Comparison of ENCODE assay signal across 1 cellular context in genomic region chr11:66855574-66856495, GRCh38.
TF ChIP-seq lines count a peak whose summit lies in the region.

No MANE protein-coding gene starts in this region.

TF ChIP-seq in GM12878, 131 proteins besides CTCF, POLR2A, EP300 and RAD21 (continued from another document and continues in another):
- TF ChIP-seq ZNF687 (IDR thresholded peaks at IDR 0.05) (peak; percentile 62; the same call in 1 of the 2 replicates), MAX (IDR thresholded peaks at IDR 0.05; ENCODE audit: low read depth, low read length) (peak; percentile 26), STAT3 (IDR thresholded peaks at IDR 0.05; ENCODE audit: low read depth, low read length) (no peak), E2F8 (IDR thresholded peaks at IDR 0.05; ENCODE audit: low read depth, partially characterized antibody) (no peak), IKZF1 (conservative IDR thresholded peaks at IDR 0.05) (peak; percentile 92), CHD4 (IDR thresholded peaks at IDR 0.05) (no peak), HDAC6 (IDR thresholded peaks at IDR 0.05; ENCODE audit: unreplicated experiment) (no peak), CUX1 (IDR thresholded peaks at IDR 0.05; ENCODE audit: insufficient replicate concordance, low read depth, low read length) (no peak), SMARCA5 (IDR thresholded peaks at IDR 0.05) (no peak), ZNF592 (IDR thresholded peaks at IDR 0.05) (no peak), RUNX3 (IDR thresholded peaks at IDR 0.05; ENCODE audit: low read length) (no peak), CHD2 (IDR thresholded peaks at IDR 0.05; ENCODE audit: borderline replicate concordance, low read depth, low read length) (0 out of 2 replicates have a peak, but pooled peaks have one; percentile 17), ETV6 (conservative IDR thresholded peaks at IDR 0.05 in 1 of 2, IDR thresholded peaks at IDR 0.05 in 1 of 2; ENCODE audit: borderline replicate concordance in 1 of 2, low read depth in 1 of 2) (no peak), SMC3 (IDR thresholded peaks at IDR 0.05; ENCODE audit: borderline replicate concordance, low read length) (no peak), NRF1 (conservative IDR thresholded peaks at IDR 0.05; ENCODE audit: low read depth, low read length) (peak; percentile 27; the same call in 1 of the 2 replicates), KLF5 (IDR thresholded peaks at IDR 0.05; ENCODE audit: partially characterized antibody) (no peak), EED (IDR thresholded peaks at IDR 0.05; ENCODE audit: low read depth) (peak; percentile 71), BRCA1 (IDR thresholded peaks at IDR 0.05; ENCODE audit: low read depth, low read length) (no peak), MLLT1 (IDR thresholded peaks at IDR 0.05) (no peak), GATAD2B (conservative IDR thresholded peaks at IDR 0.05; ENCODE audit: low read depth) (peak; percentile 23; the same call in 1 of the 2 replicates), CHD1 (IDR thresholded peaks at IDR 0.05; ENCODE audit: low read depth, low read length) (no peak), CBFB (IDR thresholded peaks at IDR 0.05; ENCODE audit: low read depth) (no peak), POLR2AphosphoS2 (IDR thresholded peaks at IDR 0.05; ENCODE audit: low read depth, low read length) (no peak), RAD51 (IDR thresholded peaks at IDR 0.05) (no peak), TAF1 (IDR thresholded peaks at IDR 0.05; ENCODE audit: borderline replicate concordance, low read depth, low read length) (no peak), BACH1 (IDR thresholded peaks at IDR 0.05; ENCODE audit: borderline replicate concordance) (peak; percentile 13; the same call in 1 of the 2 replicates), ZBED1 (IDR thresholded peaks at IDR 0.05; ENCODE audit: borderline replicate concordance) (no peak), SREBF1 (IDR thresholded peaks at IDR 0.05; ENCODE audit: low read length) (no peak), POU2F2 (IDR thresholded peaks at IDR 0.05; ENCODE audit: borderline replicate concordance, low read depth, low read length) (no peak; the same call in 2 of the 3 replicates), LARP7 (IDR thresholded peaks at IDR 0.05) (0 out of 2 replicates have a peak, but pooled peaks have one; percentile 37), NKRF (conservative IDR thresholded peaks at IDR 0.05) (no peak), ZSCAN29 (IDR thresholded peaks at IDR 0.05) (no peak), IKZF2 (IDR thresholded peaks at IDR 0.05) (peak; percentile 87 to 88), SMAD1 (IDR thresholded peaks at IDR 0.05; ENCODE audit: low read depth, partially characterized antibody) (no peak), ZBTB4 (CRISPR knock-in tag; IDR thresholded peaks at IDR 0.05) (no peak)
